ENCODE assay signal across 18 cellular contexts in the genomic region with DNA sequence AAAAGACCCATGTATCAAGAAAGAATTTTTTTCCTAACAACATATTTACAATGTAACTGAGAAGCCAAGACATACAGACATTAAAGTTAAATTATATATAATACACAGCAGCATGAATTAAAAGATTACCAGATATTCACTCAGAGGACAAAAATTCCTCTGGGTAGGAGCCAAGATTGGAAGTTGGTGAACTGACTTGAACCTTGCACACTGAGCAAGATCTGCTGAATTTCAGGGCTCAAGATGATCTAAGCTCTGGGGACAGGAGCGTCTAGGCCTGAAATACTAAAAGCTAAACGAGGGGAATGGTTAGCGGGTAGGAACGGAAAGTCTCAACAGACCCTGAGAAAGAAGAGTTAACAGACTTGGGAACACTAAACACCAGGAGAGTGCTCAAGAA. TPM values are rescaled to one million over a fixed set of nuclear protein-coding genes. Genes with fewer than 3 reads are reported as not detected.
DNase-seq lines count a peak whose midpoint lies in the region; ATAC-seq and TF ChIP-seq lines count a peak whose summit lies in the region.
"Had no signal": no experiment of that assay in that cellular context is flagged by ENCODE, and none has a peak within 500 bp of the region (broad histone marks: within the 10 kb centered on the region; RNA-seq: fewer than 3 reads in every experiment).

No MANE protein-coding gene starts in this region.

- peak in 1 of 4 donors; percentile 21 for ATAC-seq in psoas muscle
- ATAC-seq in natural killer cell treated with Interleukin-12 subunit alpha and Interleukin-12 subunit beta and Interleukin-15 and Interleukin-18, amount 100 ng/mL, for 72 hours: no peak
- ATAC-seq: mucosa of descending colon, PC-3 had no signal

- no peaks in the 10 kb centered on the region for H3K36me3 ChIP-seq in adipocyte (ENCODE audit: control insufficient read depth, insufficient read depth, low read length, severe bottlenecking)
- H3K36me3 ChIP-seq in psoas muscle (ENCODE audit: insufficient read depth in 1 of 2, low read depth in 1 of 2): no peaks in the 10 kb centered on the region
- H3K36me3 ChIP-seq: ovary had no signal

- H3K4me3 ChIP-seq in adipocyte (ENCODE audit: low read length) (peak overlapping the region; percentile 6), psoas muscle (no peak overlapping the region)
- H3K4me3 ChIP-seq: mucosa of descending colon, ovary had no signal

- H3K27me3 ChIP-seq in adipocyte (replicated peaks; ENCODE audit: control insufficient read depth, insufficient read depth, low read length): no peaks in the 10 kb centered on the region
- H3K27me3 ChIP-seq in psoas muscle (ENCODE audit: insufficient read depth in 3 of 3, low read length in 2 of 3): no peaks in the 10 kb centered on the region
- H3K27me3 ChIP-seq: ovary had no signal

- H3K9ac ChIP-seq in adipocyte (ENCODE audit: low read length): peak overlapping the region; percentile 49

- H3K9me3 ChIP-seq in adipocyte (ENCODE audit: control insufficient read depth, low read length): no peaks in the 10 kb centered on the region
- no peaks in the 10 kb centered on the region for H3K9me3 ChIP-seq in psoas muscle
- H3K9me3 ChIP-seq: mucosa of descending colon, ovary had no signal

- intact Hi-C loops in psoas muscle (cut with DNase I): no loop called here

- H3K4me1 Mint-ChIP-seq in activated T-cell treated with anti-CD3 and anti-CD28 coated beads, Interleukin-2, amount 50 U/mL, for 24 hours (ENCODE audit: low read depth): peaks cover 91% of the 10 kb centered on the region
- peaks cover 62 to 69% (median 67%) of the 10 kb centered on the region in 3 donors for H3K4me1 Mint-ChIP-seq in IgD-negative memory B cell
- peaks cover 31 to 47% of the 10 kb centered on the region in 2 donors for H3K4me1 Mint-ChIP-seq in natural killer cell treated with Interleukin-12 subunit alpha and Interleukin-12 subunit beta and Interleukin-15 and Interleukin-18, amount 100 ng/mL, for 72 hours (ENCODE audit: low read depth in 2 of 2)

- H3K27ac Mint-ChIP-seq in activated T-cell treated with anti-CD3 and anti-CD28 coated beads, Interleukin-2, amount 50 U/mL, for 24 hours: peak overlapping the region; percentile 81
- peak overlapping the region in 2 of 3 donors; percentile 67 to 80 for H3K27ac Mint-ChIP-seq in IgD-negative memory B cell
- peak overlapping the region in 1 of 2 donors; percentile 64 for H3K27ac Mint-ChIP-seq in natural killer cell treated with Interleukin-12 subunit alpha and Interleukin-12 subunit beta and Interleukin-15 and Interleukin-18, amount 100 ng/mL, for 72 hours

- TF ChIP-seq CTCF in psoas muscle (IDR thresholded peaks at IDR 0.05): no peak

- H3K4me1 ChIP-seq in adipocyte (ENCODE audit: control insufficient read depth, insufficient read depth, low read length) (peaks cover 79% of the 10 kb centered on the region), psoas muscle (peaks cover 67% of the 10 kb centered on the region)

- peaks cover 3% of the 10 kb centered on the region for H3K9me3 Mint-ChIP-seq in activated T-cell treated with anti-CD3 and anti-CD28 coated beads, Interleukin-2, amount 50 U/mL, for 24 hours
- H3K9me3 Mint-ChIP-seq in IgD-negative memory B cell: no peaks in the 10 kb centered on the region
- H3K9me3 Mint-ChIP-seq in natural killer cell treated with Interleukin-12 subunit alpha and Interleukin-12 subunit beta and Interleukin-15 and Interleukin-18, amount 100 ng/mL, for 72 hours: no peaks in the 10 kb centered on the region

- 65 to 87% (median 67%) methylated on average over 4 of the region's 4 CpGs for WGBS in psoas muscle, 3 donors

- H3K36me3 Mint-ChIP-seq in activated T-cell treated with anti-CD3 and anti-CD28 coated beads, Interleukin-2, amount 50 U/mL, for 24 hours (ENCODE audit: low read depth): peaks cover 58% of the 10 kb centered on the region
- H3K36me3 Mint-ChIP-seq in IgD-negative memory B cell: peaks cover 3% of the 10 kb centered on the region
- no peaks in the 10 kb centered on the region for H3K36me3 Mint-ChIP-seq in natural killer cell treated with Interleukin-12 subunit alpha and Interleukin-12 subunit beta and Interleukin-15 and Interleukin-18, amount 100 ng/mL, for 72 hours

- DNase-seq in activated T-cell treated with anti-CD3 and anti-CD28 coated beads, Interleukin-2, amount 50 U/mL, for 24 hours: no peak
- DNase-seq in activated T-cell treated with anti-CD3 and anti-CD28 coated beads for 4 hours (no peak), adipocyte (ENCODE audit: low read depth) (no peak), psoas muscle (no peak), NAMALWA (ENCODE audit: low spot score) (no peak)
- no peak for DNase-seq in effector CD4-positive, alpha-beta T cell
- DNase-seq in natural killer cell treated with Interleukin-12 subunit alpha and Interleukin-12 subunit beta and Interleukin-15 and Interleukin-18, amount 100 ng/mL, for 72 hours (ENCODE audit: low spot score): no peak
- DNase-seq: aorta; Calu3; cortex of kidney; GDM1; head of caudate nucleus; mucosa of descending colon; NCI-H510A treated with DMSO at 0.1 percent for 48 hours; ovary; PC-3; stimulated activated naive CD4-positive, alpha-beta T cell had no signal

- H3K4me3 Mint-ChIP-seq in activated T-cell treated with anti-CD3 and anti-CD28 coated beads, Interleukin-2, amount 50 U/mL, for 24 hours: peak overlapping the region; percentile 2
- peak overlapping the region in 2 of 4 donors; percentile 53 to 59 for H3K4me3 Mint-ChIP-seq in IgD-negative memory B cell
- H3K4me3 Mint-ChIP-seq in natural killer cell treated with Interleukin-12 subunit alpha and Interleukin-12 subunit beta and Interleukin-15 and Interleukin-18, amount 100 ng/mL, for 72 hours: no peak overlapping the region

- H3K27me3 Mint-ChIP-seq in activated T-cell treated with anti-CD3 and anti-CD28 coated beads, Interleukin-2, amount 50 U/mL, for 24 hours: no peaks in the 10 kb centered on the region
- H3K27me3 Mint-ChIP-seq in IgD-negative memory B cell: no peaks in the 10 kb centered on the region
- no peaks in the 10 kb centered on the region for H3K27me3 Mint-ChIP-seq in natural killer cell treated with Interleukin-12 subunit alpha and Interleukin-12 subunit beta and Interleukin-15 and Interleukin-18, amount 100 ng/mL, for 72 hours

- peak overlapping the region; percentile 47 for H3K27ac ChIP-seq in psoas muscle
- H3K27ac ChIP-seq: ovary had no signal

RNA-seq across cellular contexts. Expression of a gene that starts 8.5 kb away (rescaled TPM):
- polyA plus RNA-seq in IgD-negative memory B cell (16.5 TPM), psoas muscle (10 to 100 TPM; 23.8 to 83.2 (median 68.3) TPM)
- total RNA-seq in psoas muscle: 100 to 1,000 TPM in 2 of 4 donors, 10 to 100 TPM in 2; 54.3 to 160 (median 91.1) TPM
- 1 to 10 TPM; 6.1 to 9.5 TPM for total RNA-seq in natural killer cell treated with Interleukin-12 subunit alpha and Interleukin-12 subunit beta and Interleukin-15 and Interleukin-18, amount 100 ng/mL, for 72 hours

Comparison
In these comparisons a context has a peak if more than half of its experiments do, and no peak if none do; other contexts are left out.
1. RNA of a gene that starts 8.5 kb away (total RNA-seq): 54.3 to 160 TPM in psoas muscle; 6.1 to 9.5 TPM in natural killer cell treated with Interleukin-12 subunit alpha and Interleukin-12 subunit beta and Interleukin-15 and Interleukin-18, amount 100 ng/mL, for 72 hours; every median in the first group is over 4 times any median in the second.